Comparison of ENCODE assay signal across 8 cellular contexts in genomic region chr2:124024491-124025348, GRCh38. TPM values are rescaled to one million over a fixed set of nuclear protein-coding genes. Genes with fewer than 3 reads are reported as not detected.
DNase-seq lines count a peak whose midpoint lies in the region; ATAC-seq and TF ChIP-seq lines count a peak whose summit lies in the region.

Gene CNTNAP5, plus strand, starts transcription at chr2:124025287. Its CDS starts 364 bp downstream, at chr2:124025651.

- intact Hi-C loops in PC-3 (cut with micrococcal nuclease), result no loop called here

- no peak for TF ChIP-seq CTCF in PC-3 (conservative IDR thresholded peaks at IDR 0.05; ENCODE audit: low read depth, low read length)

- H3K27ac ChIP-seq in angular gyrus (ENCODE audit: low read depth, low read length), result peak within 1 kb of the TSS; percentile 9
- no peak within 1 kb of the TSS for H3K27ac ChIP-seq in iPS-20b (ENCODE audit: low read length)
- H3K27ac ChIP-seq in PC-3 (ENCODE audit: low read length), result no peak within 1 kb of the TSS

- no TSS peak for BruUV-seq in PC-3 (replicated peaks; lab: Mats Ljungman, UMichigan)

- H3K36me3 ChIP-seq in iPS-20b (ENCODE audit: insufficient read depth, low read depth, low read length), result no peaks in the 10 kb centered on the region
- no peaks in the 10 kb centered on the region for H3K36me3 ChIP-seq in PC-3 (ENCODE audit: low read depth, low read length)

- H3K27me3 ChIP-seq in iPS-20b (ENCODE audit: insufficient read depth, low read length) (peaks cover 47% of the 10 kb centered on the region), PC-3 (ENCODE audit: low read length) (peaks cover 5% of the 10 kb centered on the region)

- CTCF ChIA-PET in PC-3 (lab: Charles Lee), result no interaction called here

- H3K4me3 ChIP-seq in iPS-20b (ENCODE audit: low read length), result peak within 1 kb of the TSS; percentile 90
- H3K4me3 ChIP-seq in PC-3 (ENCODE audit: low read length), result no peak within 1 kb of the TSS

- H3K4me1 ChIP-seq in iPS-20b (ENCODE audit: insufficient read depth, low read length), result no peaks in the 10 kb centered on the region
- no peaks in the 10 kb centered on the region for H3K4me1 ChIP-seq in PC-3 (ENCODE audit: insufficient read depth, low read length)

- H4K20me1 ChIP-seq in PC-3 (ENCODE audit: low read length), result no peaks in the 10 kb centered on the region

- no peak within 1 kb of the TSS for H2AFZ ChIP-seq in PC-3 (ENCODE audit: low read length)

- no peak within 1 kb of the TSS for H3K4me2 ChIP-seq in PC-3 (ENCODE audit: low read length)

- DNase-seq in GDM1 (lab: John Stamatoyannopoulos, UW) (peak; percentile 43), NCI-H1105 treated with DMSO at 0.1 percent for 48 hours (lab: John Stamatoyannopoulos, UW) (peak; percentile 61), PC-3 (no peak)
- DNase-seq in stimulated activated CD4-positive, alpha-beta T cell treated with anti-CD3 and anti-CD28 coated beads, Interleukin-4, amount 100 ng/mL, for 24 hours, result peak; percentile 3

- ATAC-seq in HG03025 (IDR thresholded peaks at IDR 0.05; ENCODE audit: low FRiP score, unreplicated experiment) (no peak), PC-3 (no peak), GM19452 (IDR thresholded peaks at IDR 0.05; ENCODE audit: unreplicated experiment) (no peak)

- no peaks in the 10 kb centered on the region for H3K9me2 ChIP-seq in PC-3 (replicated peaks; ENCODE audit: low read length)

- POLR2A ChIA-PET in PC-3 (lab: Charles Lee; ENCODE audit: unreplicated experiment), result no interaction called here

- H3K9me3 ChIP-seq in iPS-20b (ENCODE audit: insufficient read depth, low read depth, low read length) (no peaks in the 10 kb centered on the region), PC-3 (ENCODE audit: low read length) (no peaks in the 10 kb centered on the region)

- H3F3A ChIP-seq in PC-3 (ENCODE audit: low read length, unreplicated experiment), result no peaks in the 10 kb centered on the region

- H3K79me2 ChIP-seq in PC-3 (ENCODE audit: low read length), result no peaks in the 10 kb centered on the region

- H3K9ac ChIP-seq in iPS-20b (ENCODE audit: low read depth, low read length) (no peak within 1 kb of the TSS), PC-3 (ENCODE audit: low read length) (no peak within 1 kb of the TSS)

RNA-seq across cellular contexts. Expression of gene CNTNAP5, which starts in this region (rescaled TPM):
- not detected in 2 replicates for total RNA-seq in PC-3 (2014; rRNA removed)
